In the genomic region with DNA sequence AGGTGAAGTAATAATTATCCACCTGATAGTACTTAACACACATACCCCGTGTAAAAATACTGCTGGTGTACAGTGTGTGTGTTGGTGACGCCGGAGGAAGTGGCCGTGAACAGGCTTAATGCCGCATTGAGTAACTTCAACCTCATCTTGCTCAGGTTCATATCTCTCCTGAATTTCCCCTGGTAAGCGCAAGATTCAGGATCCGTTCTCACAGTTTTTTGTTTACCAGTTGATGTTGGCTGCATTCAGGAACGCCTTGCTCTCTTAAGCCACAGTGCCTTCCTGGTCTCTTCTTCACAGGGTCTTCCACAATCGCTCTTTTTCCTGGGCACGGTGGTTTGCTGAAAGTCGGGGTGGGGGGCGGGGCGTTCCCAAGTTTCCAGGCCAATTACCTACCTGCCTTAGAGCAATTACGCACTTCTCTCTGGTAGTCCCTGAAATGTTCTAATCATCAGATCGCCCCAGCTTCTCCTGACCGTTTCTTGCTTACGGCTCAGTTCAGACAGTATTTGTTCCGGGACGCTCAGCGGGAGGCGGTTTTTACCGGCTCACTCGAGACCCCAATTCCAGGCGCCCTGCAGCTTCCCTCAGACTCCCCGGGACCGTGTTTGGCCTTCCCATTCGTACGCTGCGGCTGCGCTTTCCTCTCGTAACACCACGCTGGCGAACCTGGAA, we compare ENCODE assay signal across 8 cellular contexts. TPM values are rescaled to one million over a fixed set of nuclear protein-coding genes. Genes with fewer than 3 reads are reported as not detected.
DNase-seq lines count a peak whose midpoint lies in the region; ATAC-seq and TF ChIP-seq lines count a peak whose summit lies in the region.

No MANE protein-coding gene starts in this region.

- TSS peak; percentile 89 for BruUV-seq in Panc1 (replicated peaks; lab: Mats Ljungman, UMichigan)

- peak; percentile 4 for DNase-seq in AG09309 (ENCODE audit: low read depth)
- DNase-seq in Panc1 (ENCODE audit: low read depth, low spot score) = no peak
- no peak for DNase-seq in brain microvascular endothelial cell
- peak in 1 of 2 donors; percentile 57 for DNase-seq in left lung

- no peaks in the 10 kb centered on the region for H3K9me3 ChIP-seq in Panc1 (ENCODE audit: control insufficient read depth, insufficient read depth, low read depth, low read length)
- peaks cover 0 to 15% of the 10 kb centered on the region in 2 donors for H3K9me3 ChIP-seq in left lung
- H3K9me3 ChIP-seq in stomach smooth muscle (ENCODE audit: control insufficient read depth in 2 of 2, low read length in 2 of 2) = peaks cover 3 to 6% of the 10 kb centered on the region in 2 donors

- H3K27me3 ChIP-seq in Panc1 (ENCODE audit: control insufficient read depth, insufficient read depth, low read length) (no peaks in the 10 kb centered on the region), brain microvascular endothelial cell (replicated peaks) (no peaks in the 10 kb centered on the region), left lung (no peaks in the 10 kb centered on the region), stomach smooth muscle (ENCODE audit: control insufficient read depth in 1 of 2, insufficient read depth in 2 of 2, low read length in 2 of 2) (no peaks in the 10 kb centered on the region)

- TF ChIP-seq CTCF in AG09309 (IDR thresholded peaks at IDR 0.05; ENCODE audit: control insufficient read depth, insufficient read depth, low read depth, low read length, missing control alignments) (no peak), Panc1 (IDR thresholded peaks at IDR 0.05) (no peak), brain microvascular endothelial cell (IDR thresholded peaks at IDR 0.05; ENCODE audit: low read depth, low read length, missing control alignments) (no peak), left lung (IDR thresholded peaks at IDR 0.05) (no peak)

- POLR2A ChIA-PET in Panc1 (lab: Charles Lee) = interaction anchor here (0.6 to 0.7 kb wide), 2 partner anchors 15 to 561 kb away, joined by 3 to 7 read pairs; no protein-coding TSS in a partner anchor

- CTCF ChIA-PET in Panc1 (lab: Charles Lee) = no interaction called here

- H3K36me3 ChIP-seq in Panc1 (ENCODE audit: control insufficient read depth, insufficient read depth, low read length) = peaks cover 3% of the 10 kb centered on the region; the same call in 1 of the 2 replicates
- no peaks in the 10 kb centered on the region for H3K36me3 ChIP-seq in brain microvascular endothelial cell (replicated peaks)
- H3K36me3 ChIP-seq in left lung = peaks cover 0 to 4% of the 10 kb centered on the region in 2 donors
- no peaks in the 10 kb centered on the region for H3K36me3 ChIP-seq in stomach smooth muscle (ENCODE audit: control insufficient read depth in 2 of 2, insufficient read depth in 2 of 2, low read length in 2 of 2)

- in situ Hi-C loops in Panc1 (cut with HindIII; ENCODE audit: low pct_unique_long_range_greater_than_20kb, low sequenced_read_pairs) = no loop called here
- in situ Hi-C loops in brain microvascular endothelial cell (cut with HindIII; ENCODE audit: low pct_ligation_motif_present, low sequenced_read_pairs) = no loop called here

- intact Hi-C loops in Panc1 (cut with micrococcal nuclease; ENCODE audit: unreplicated experiment) = loop anchor here (10.0 kb wide), 1 partner anchor 159 kb away; no protein-coding TSS in a partner anchor
- intact Hi-C loops in left lung (cut with DNase I) = no loop called here

- H3K4me1 ChIP-seq in Panc1 (ENCODE audit: control insufficient read depth, insufficient read depth, low read length) (peaks cover 16% of the 10 kb centered on the region; the same call in 1 of the 2 replicates), left lung (peaks cover 14 to 51% of the 10 kb centered on the region in 2 donors), stomach smooth muscle (ENCODE audit: control insufficient read depth, insufficient read depth, low read length) (peaks cover 10% of the 10 kb centered on the region)

- ATAC-seq in GM18873 (IDR thresholded peaks at IDR 0.05; ENCODE audit: low FRiP score, unreplicated experiment) (peak; percentile 7), HG03442 (IDR thresholded peaks at IDR 0.05; ENCODE audit: unreplicated experiment) (peak; percentile 3), Panc1 (no peak; the same call in 1 of the 2 replicates), left lung (peak; percentile 17), HG03139 (IDR thresholded peaks at IDR 0.05; ENCODE audit: unreplicated experiment) (no peak)

- peak overlapping the region; percentile 88 for H3K27ac ChIP-seq in Panc1 (ENCODE audit: low read length)
- peak overlapping the region; percentile 59 for H3K27ac ChIP-seq in brain microvascular endothelial cell
- H3K27ac ChIP-seq in left lung = peak overlapping the region; percentile 95 to 99
- peak overlapping the region; percentile 92 for H3K27ac ChIP-seq in stomach smooth muscle (ENCODE audit: low read length)

- H3K4me3 ChIP-seq in AG09309 (ENCODE audit: control insufficient read depth, low read depth, low read length) (peak overlapping the region; percentile 63), Panc1 (ENCODE audit: low read depth in 2 of 2, low read length in 2 of 2) (peak overlapping the region; percentile 58 to 74), brain microvascular endothelial cell (ENCODE audit: low read depth, low read length) (peak overlapping the region; percentile 81), left lung (peak overlapping the region; percentile 80 to 82), stomach smooth muscle (ENCODE audit: low read length in 2 of 2) (peak overlapping the region; percentile 82 to 96)

- peak overlapping the region; percentile 87 to 95 for H3K9ac ChIP-seq in stomach smooth muscle (ENCODE audit: low read length in 2 of 2)

RNA-seq across cellular contexts. Expression of gene DNAJC3, which starts 0.7 kb away (rescaled TPM):
- 25.7 TPM for total RNA-seq in Panc1 (2021; ENCODE audit: unreplicated experiment)
- 8.5 TPM for polyA plus RNA-seq in Panc1 (2012; ENCODE audit: insufficient read length)
- 10 to 100 TPM; 61.2 to 87.8 TPM for total RNA-seq in left lung

RNA-seq across cellular contexts. Expression of gene DZIP1, which starts 31.7 kb away (rescaled TPM):
- total RNA-seq in Panc1 (2021; ENCODE audit: unreplicated experiment) = 22.9 TPM
- polyA plus RNA-seq in Panc1 (2012; ENCODE audit: insufficient read length) = 12.0 TPM
- total RNA-seq in left lung = 10 to 100 TPM in 1 of 2 donors, 1 to 10 TPM in 1; 8.2 to 11.0 TPM

Comparison
In these comparisons a context has a peak if more than half of its experiments do, and no peak if none do; other contexts are left out.
1. ATAC-seq: peak in GM18873 (single experiment), HG03442 (single experiment) and left lung (single experiment); none in Panc1 (single experiment) and HG03139 (single experiment).
2. Peak in every context shown above with its lines, with median percentiles within 50 percentile points of each other: H3K4me3 ChIP-seq and H3K27ac ChIP-seq.